Comparison of ENCODE assay signal across 13 cellular contexts in the genomic region with DNA sequence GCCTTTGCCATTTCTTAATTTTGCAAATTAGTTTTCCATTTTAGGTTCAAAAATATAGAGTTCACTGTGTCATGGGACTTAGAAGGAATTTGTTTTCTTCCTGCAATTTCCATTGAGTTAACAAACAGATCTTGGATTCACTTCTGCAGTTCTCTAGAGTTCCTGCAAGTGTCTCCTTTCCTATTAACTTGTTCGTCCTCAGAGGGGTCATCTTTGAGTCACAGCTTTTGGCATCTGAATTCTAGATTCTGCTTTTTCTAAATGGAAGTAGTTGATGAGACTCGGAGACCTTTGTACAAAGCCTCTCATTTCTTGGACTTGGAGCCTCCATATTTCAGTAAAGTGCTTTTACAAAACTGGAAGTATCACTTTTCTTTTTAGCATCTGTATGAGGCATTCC.
DNase-seq lines count a peak whose midpoint lies in the region; ATAC-seq, FAIRE-seq and TF ChIP-seq lines count a peak whose summit lies in the region.
"Had no signal": no experiment of that assay in that cellular context is flagged by ENCODE, and none has a peak within 500 bp of the region (broad histone marks: within the 10 kb centered on the region; RNA-seq: fewer than 3 reads in every experiment).

No MANE protein-coding gene starts in this region.

- H3K4me1 ChIP-seq in cardiac muscle cell (ENCODE audit: low read depth), result peaks cover 13% of the 10 kb centered on the region

- TF ChIP-seq CTCF in cardiac muscle cell (IDR thresholded peaks at IDR 0.05; ENCODE audit: low read depth, low read length) (peak; percentile 48), fibroblast of pulmonary artery (IDR thresholded peaks at IDR 0.05; ENCODE audit: low read length, missing control alignments) (peak; percentile 48), D721Med (IDR thresholded peaks at IDR 0.05; ENCODE audit: insufficient read depth, missing control alignments) (no peak)

- intact Hi-C loops in left ventricle myocardium superior (cut with micrococcal nuclease), result loop anchor here (10.0 kb wide), 1 partner anchor 384 kb away; no protein-coding TSS in a partner anchor

- no peak for ATAC-seq in left ventricle myocardium superior
- ATAC-seq in GM18873 (IDR thresholded peaks at IDR 0.05; ENCODE audit: low FRiP score, unreplicated experiment), result no peak
- ATAC-seq: activated T-cell treated with anti-CD3 and anti-CD28 coated beads, Interleukin-2, amount 50 U/mL, for 72 hours had no signal

- no peaks in the 10 kb centered on the region for H3K27me3 ChIP-seq in cardiac muscle cell

- H3K9me3 ChIP-seq in cardiac muscle cell (ENCODE audit: low read depth), result no peaks in the 10 kb centered on the region

- H3K27ac ChIP-seq in cardiac muscle cell, result no peak overlapping the region
- H3K27ac ChIP-seq: SK-N-MC had no signal

- H3K4me3 ChIP-seq in cardiac muscle cell, result no peak overlapping the region
- H3K4me3 ChIP-seq in fibroblast of pulmonary artery (replicated peaks; ENCODE audit: low read depth, low read length), result no peak overlapping the region
- H3K4me3 ChIP-seq: SK-N-MC had no signal

- FAIRE-seq in urothelium cell line (lab: Jason Lieb, UNC) (peak; percentile 61), D721Med (lab: Jason Lieb, UNC) (no peak)

- in situ Hi-C loops in SK-MEL-5 (cut with HindIII; ENCODE audit: low pct_unique_long_range_greater_than_20kb, low sequenced_read_pairs), result no loop called here

- no peaks in the 10 kb centered on the region for H3K36me3 ChIP-seq in cardiac muscle cell

- peak; percentile 12 to 64 for DNase-seq in cardiac muscle cell (ENCODE audit: low read depth in 1 of 2, low spot score in 1 of 2)
- DNase-seq in left ventricle myocardium superior, result no peak
- DNase-seq in SK-MEL-5 (ENCODE audit: low read depth, low spot score), result peak; percentile 88
- DNase-seq in fibroblast of pulmonary artery (ENCODE audit: low read depth), result peak; percentile 61
- peak; percentile 26 for DNase-seq in urothelium cell line (ENCODE audit: low spot score)
- no peak for DNase-seq in NCI-H2029 treated with DMSO at 0.1 percent for 48 hours (lab: John Stamatoyannopoulos, UW)
- DNase-seq in D721Med (ENCODE audit: insufficient read length, low spot score), result no peak
- DNase-seq: activated T-cell treated with anti-CD3 and anti-CD28 coated beads, Interleukin-2, amount 50 U/mL, for 72 hours; NCI-H1048; stimulated activated CD4-positive, alpha-beta T cell treated with anti-CD3 and anti-CD28 coated beads, Interleukin-2, amount 100 ng/mL, for 48 hours; trophoblast cell had no signal

Comparison
In these comparisons a context has a peak if more than half of its experiments do, and no peak if none do; other contexts are left out.
1. DNase-seq: peak in cardiac muscle cell (2 of 2), SK-MEL-5 (single experiment), fibroblast of pulmonary artery (single experiment) and urothelium cell line (single experiment); none in left ventricle myocardium superior (single experiment), NCI-H2029 treated with DMSO at 0.1 percent for 48 hours (single experiment) and D721Med (single experiment).